ENCODE assay signal across 19 cellular contexts in genomic region chr2:157172239-157172638, GRCh38.
"Had no signal": no experiment of that assay in that cellular context is flagged by ENCODE, and none has a peak within 500 bp of the region (broad histone marks: within the 10 kb centered on the region; RNA-seq: fewer than 3 reads in every experiment).

No MANE protein-coding gene starts in this region.

- DNase-seq: activated CD4-positive, alpha-beta memory T cell treated with anti-CD3 and anti-CD28 coated beads for 36 hours; activated naive CD8-positive, alpha-beta T cell treated with anti-CD3 and anti-CD28 coated beads, Interleukin-2, amount 10 ng/mL, durations not matched to agents 7 days and 5 days; activated T-cell treated with anti-CD3 and anti-CD28 coated beads, Interleukin-2, amount 50 U/mL, for 72 hours; aorta; caudate nucleus; effector CD4-positive, alpha-beta T cell; foreskin melanocyte; heart left ventricle; islet precursor cell; left ventricle myocardium inferior; nephron progenitor cell; stimulated activated CD4-positive, alpha-beta T cell treated with anti-CD3 and anti-CD28 coated beads, Interleukin-2, amount 100 ng/mL, for 24 hours; stimulated activated naive CD4-positive, alpha-beta T cell; substantia nigra; T-cell; T1000; transverse colon had no signal

- ATAC-seq: activated T-cell treated with anti-CD3 and anti-CD28 coated beads, Interleukin-2, amount 50 U/mL, for 72 hours; heart left ventricle; T-cell had no signal

- H3K36me3 ChIP-seq: heart left ventricle, left ventricle myocardium inferior, transverse colon had no signal

- H3K4me3 ChIP-seq: coronary artery, heart left ventricle, left ventricle myocardium inferior, transverse colon had no signal

- H3K9me3 ChIP-seq: left ventricle myocardium inferior, transverse colon had no signal

- H3K27ac ChIP-seq: coronary artery, heart left ventricle, left ventricle myocardium inferior, VCaP had no signal

- H3K27me3 ChIP-seq: heart left ventricle, transverse colon had no signal
